ENCODE assay signal across 2 cellular contexts in genomic region chr11:103862827-103863213, GRCh38.
TF ChIP-seq lines count a peak whose summit lies in the region.

No MANE protein-coding gene starts in this region.

TF ChIP-seq in IMR-90, 13 proteins besides CTCF, POLR2A, EP300 and RAD21:
- TF ChIP-seq MAFK (IDR thresholded peaks at IDR 0.05; ENCODE audit: low read depth, low read length) = no peak
- TF ChIP-seq MAZ (IDR thresholded peaks at IDR 0.05; ENCODE audit: borderline replicate concordance, low read depth, low read length) = no peak
- no peak for TF ChIP-seq USF2 (IDR thresholded peaks at IDR 0.05; ENCODE audit: low read depth, low read length)
- no peak for TF ChIP-seq RFX5 (IDR thresholded peaks at IDR 0.05; ENCODE audit: low read depth, low read length)
- TF ChIP-seq ELK1 (IDR thresholded peaks at IDR 0.05; ENCODE audit: borderline replicate concordance, low read depth, low read length) = no peak

TF ChIP-seq in H1, 55 proteins besides CTCF, POLR2A, EP300 and RAD21:
- TF ChIP-seq SIRT6 (IDR thresholded peaks at IDR 0.05; ENCODE audit: low read length) = no peak
- TF ChIP-seq ATF3 (IDR thresholded peaks at IDR 0.05; ENCODE audit: insufficient read depth, low read depth, low read length) = no peak
- no peak for TF ChIP-seq FOSL1 (IDR thresholded peaks at IDR 0.05; ENCODE audit: insufficient read depth, low read depth, low read length)
- TF ChIP-seq RXRA (IDR thresholded peaks at IDR 0.05; ENCODE audit: insufficient read depth, low read depth, low read length) = no peak
- TF ChIP-seq KDM1A (IDR thresholded peaks at IDR 0.05; ENCODE audit: borderline replicate concordance, low read length) = no peak
- TF ChIP-seq EGR1 (IDR thresholded peaks at IDR 0.05; ENCODE audit: borderline replicate concordance, low read depth, low read length) = no peak
- TF ChIP-seq NANOG (IDR thresholded peaks at IDR 0.05; ENCODE audit: insufficient read depth, low read depth, low read length, poor library complexity, severe bottlenecking) = no peak
TF ChIP-seq in H1: peak in this region for 0.
